In genomic region chr14:55805250-55805649, GRCh38 we compare ENCODE assay signal across 14 cellular contexts.
"Had no signal": no experiment of that assay in that cellular context is flagged by ENCODE, and none has a peak within 500 bp of the region (broad histone marks: within the 10 kb centered on the region; RNA-seq: fewer than 3 reads in every experiment).

No MANE protein-coding gene starts in this region.

- H3K4me3 Mint-ChIP-seq: brain, memory B cell, nephron had no signal

- ATAC-seq: activated CD4-positive, CD25-positive, alpha-beta regulatory T cell treated with anti-CD3 and anti-CD28 coated beads, Interleukin-2, amount 50 U/mL, for 24 hours; sciatic nerve had no signal

- H3K9me3 Mint-ChIP-seq: memory B cell had no signal

- DNase-seq: activated naive CD4-positive, alpha-beta T cell; anterior cingulate cortex; caudate nucleus; left ventricle myocardium inferior; stimulated activated naive CD4-positive, alpha-beta T cell; T1000; tibial artery; uterus had no signal

- H3K36me3 Mint-ChIP-seq: brain, memory B cell had no signal

- H3K4me3 ChIP-seq: left ventricle myocardium inferior, SK-N-MC, tibial artery, uterus had no signal

- H3K27ac ChIP-seq: left ventricle myocardium inferior, SK-N-MC, tibial artery, uterus had no signal

- H3K27me3 ChIP-seq: tibial artery, uterus had no signal

- H3K9me3 ChIP-seq: left ventricle myocardium inferior, tibial artery, uterus had no signal

- H3K36me3 ChIP-seq: left ventricle myocardium inferior, tibial artery, uterus had no signal

- H3K27ac Mint-ChIP-seq: memory B cell, nephron had no signal
